ENCODE assay signal across 8 cellular contexts in genomic region chr22:21516971-21517370, GRCh38. TPM values are rescaled to one million over a fixed set of nuclear protein-coding genes. Genes with fewer than 3 reads are reported as not detected.
DNase-seq lines count a peak whose midpoint lies in the region; ATAC-seq lines count a peak whose summit lies in the region.
"Not testable (repeated sequence)": the region's sequence is repeated elsewhere in the genome, so short reads cannot be mapped to it uniquely, and the experiment has no call there.
"Had no signal": no experiment of that assay in that cellular context is flagged by ENCODE, and none has a peak within 500 bp of the region (broad histone marks: within the 10 kb centered on the region; RNA-seq: fewer than 3 reads in every experiment).

No MANE protein-coding gene starts in this region.

- H3K36me3 Mint-ChIP-seq in activated T-cell treated with anti-CD3 and anti-CD28 coated beads, Interleukin-2, amount 50 U/mL, for 4 hours (ENCODE audit: insufficient read depth); memory B cell: not testable (repeated sequence)

- ATAC-seq in GM18868 (IDR thresholded peaks at IDR 0.05; ENCODE audit: unreplicated experiment) = peak; percentile 31
- peak; percentile 31 for ATAC-seq in GM21381 (IDR thresholded peaks at IDR 0.05; ENCODE audit: unreplicated experiment)
- ATAC-seq in HG02642 (IDR thresholded peaks at IDR 0.05; ENCODE audit: poor library complexity, unreplicated experiment) = peak; percentile 37
- ATAC-seq in HG03045 (IDR thresholded peaks at IDR 0.05; ENCODE audit: unreplicated experiment) = peak; percentile 37
- ATAC-seq in HG03521 (IDR thresholded peaks at IDR 0.05; ENCODE audit: unreplicated experiment) = peak; percentile 29
- ATAC-seq in activated T-cell treated with anti-CD3 and anti-CD28 coated beads, Interleukin-2, amount 50 U/mL, for 4 hours = peak; percentile 46 to 52
- peak; percentile 39 for ATAC-seq in memory B cell (ENCODE audit: low read depth)

- H3K9me3 Mint-ChIP-seq in activated T-cell treated with anti-CD3 and anti-CD28 coated beads, Interleukin-2, amount 50 U/mL, for 4 hours; memory B cell: not testable (repeated sequence)

- not testable (repeated sequence) for H3K27ac Mint-ChIP-seq in memory B cell

- DNase-seq in activated T-cell treated with anti-CD3 and anti-CD28 coated beads, Interleukin-2, amount 50 U/mL, for 4 hours; memory B cell (ENCODE audit: low spot score in 2 of 2): not testable (repeated sequence)

- H3K4me1 Mint-ChIP-seq in activated T-cell treated with anti-CD3 and anti-CD28 coated beads, Interleukin-2, amount 50 U/mL, for 4 hours (ENCODE audit: low read depth); memory B cell: not testable (repeated sequence)

- H3K4me3 Mint-ChIP-seq in activated T-cell treated with anti-CD3 and anti-CD28 coated beads, Interleukin-2, amount 50 U/mL, for 4 hours; memory B cell: not testable (repeated sequence)

- H3K27me3 Mint-ChIP-seq in activated T-cell treated with anti-CD3 and anti-CD28 coated beads, Interleukin-2, amount 50 U/mL, for 4 hours (ENCODE audit: low read depth); memory B cell: not testable (repeated sequence)

RNA-seq across cellular contexts. Expression of gene RIMBP3C, which starts 34.3 kb away (rescaled TPM):
- total RNA-seq in activated T-cell treated with anti-CD3 and anti-CD28 coated beads, Interleukin-2, amount 50 U/mL, for 4 hours = under 1 TPM in 2 of 3 donors, not detected in 1; 0.20 to 0.57 TPM
- total RNA-seq: transverse colon had no signal

RNA-seq across cellular contexts. Expression of gene TMEM191C, which starts 49.8 kb away (rescaled TPM):
- total RNA-seq in activated T-cell treated with anti-CD3 and anti-CD28 coated beads, Interleukin-2, amount 50 U/mL, for 4 hours = under 1 TPM; 0.23 to 0.87 (median 0.53) TPM

RNA-seq across cellular contexts. Expression of gene UBE2L3, which starts 50.5 kb away (rescaled TPM):
- total RNA-seq in activated T-cell treated with anti-CD3 and anti-CD28 coated beads, Interleukin-2, amount 50 U/mL, for 4 hours = 10 to 100 TPM; 73.5 to 79.2 (median 78.0) TPM
